ENCODE assay signal across 1 cellular context in the genomic region with DNA sequence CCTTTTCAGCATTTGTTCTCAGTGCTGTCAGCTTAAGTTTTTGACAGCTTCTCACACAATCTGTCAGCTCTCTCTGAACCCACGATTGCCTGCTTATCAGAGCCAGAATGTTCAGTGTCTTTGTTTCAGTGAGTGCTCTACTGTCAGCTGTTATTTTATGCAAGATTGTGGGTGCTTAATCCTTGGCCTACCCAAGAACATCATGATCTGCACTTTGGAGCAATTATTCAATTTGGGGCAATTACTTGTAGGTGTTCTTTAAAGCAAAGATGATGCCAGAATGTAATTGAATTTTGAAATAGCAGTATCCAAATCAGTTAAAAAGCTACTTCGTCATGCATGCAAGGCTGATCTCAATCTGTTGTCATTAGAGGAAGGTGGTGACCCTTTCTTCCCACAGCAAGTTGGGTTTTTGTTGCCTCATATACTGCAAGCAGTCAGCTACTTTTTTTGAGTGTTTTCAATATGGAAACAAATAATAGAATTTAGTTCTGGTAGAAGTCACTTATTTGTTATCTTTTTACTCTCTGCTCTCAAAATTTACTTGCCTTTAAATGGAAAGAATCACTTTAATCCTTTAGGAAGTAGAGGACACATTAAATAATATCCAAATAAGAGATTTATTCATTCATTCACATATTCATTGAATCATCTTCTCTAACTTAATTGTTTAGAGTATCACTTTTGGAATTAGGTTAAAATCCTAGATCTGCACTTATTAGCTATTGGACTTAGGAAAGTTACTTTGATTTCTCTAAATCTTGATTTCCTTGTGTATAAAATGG.
TF ChIP-seq lines count a peak whose summit lies in the region.

No MANE protein-coding gene starts in this region.

TF ChIP-seq in SK-N-SH treated with all-trans-retinoic acid at 6 μM for 48 hours, 23 proteins besides CTCF, POLR2A, EP300 and RAD21 (continued from another document):
- TF ChIP-seq, protein P1, sequence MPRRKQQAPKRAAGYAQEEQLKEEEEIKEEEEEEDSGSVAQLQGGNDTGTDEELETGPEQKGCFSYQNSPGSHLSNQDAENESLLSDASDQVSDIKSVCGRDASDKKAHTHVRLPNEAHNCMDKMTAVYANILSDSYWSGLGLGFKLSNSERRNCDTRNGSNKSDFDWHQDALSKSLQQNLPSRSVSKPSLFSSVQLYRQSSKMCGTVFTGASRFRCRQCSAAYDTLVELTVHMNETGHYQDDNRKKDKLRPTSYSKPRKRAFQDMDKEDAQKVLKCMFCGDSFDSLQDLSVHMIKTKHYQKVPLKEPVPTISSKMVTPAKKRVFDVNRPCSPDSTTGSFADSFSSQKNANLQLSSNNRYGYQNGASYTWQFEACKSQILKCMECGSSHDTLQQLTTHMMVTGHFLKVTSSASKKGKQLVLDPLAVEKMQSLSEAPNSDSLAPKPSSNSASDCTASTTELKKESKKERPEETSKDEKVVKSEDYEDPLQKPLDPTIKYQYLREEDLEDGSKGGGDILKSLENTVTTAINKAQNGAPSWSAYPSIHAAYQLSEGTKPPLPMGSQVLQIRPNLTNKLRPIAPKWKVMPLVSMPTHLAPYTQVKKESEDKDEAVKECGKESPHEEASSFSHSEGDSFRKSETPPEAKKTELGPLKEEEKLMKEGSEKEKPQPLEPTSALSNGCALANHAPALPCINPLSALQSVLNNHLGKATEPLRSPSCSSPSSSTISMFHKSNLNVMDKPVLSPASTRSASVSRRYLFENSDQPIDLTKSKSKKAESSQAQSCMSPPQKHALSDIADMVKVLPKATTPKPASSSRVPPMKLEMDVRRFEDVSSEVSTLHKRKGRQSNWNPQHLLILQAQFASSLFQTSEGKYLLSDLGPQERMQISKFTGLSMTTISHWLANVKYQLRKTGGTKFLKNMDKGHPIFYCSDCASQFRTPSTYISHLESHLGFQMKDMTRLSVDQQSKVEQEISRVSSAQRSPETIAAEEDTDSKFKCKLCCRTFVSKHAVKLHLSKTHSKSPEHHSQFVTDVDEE (CRISPR knock-in tag; IDR thresholded peaks at IDR 0.05): no peak
TF ChIP-seq in SK-N-SH treated with all-trans-retinoic acid at 6 μM for 48 hours: peak in this region for 1.
